Comparison of ENCODE assay signal across 8 cellular contexts in the genomic region with DNA sequence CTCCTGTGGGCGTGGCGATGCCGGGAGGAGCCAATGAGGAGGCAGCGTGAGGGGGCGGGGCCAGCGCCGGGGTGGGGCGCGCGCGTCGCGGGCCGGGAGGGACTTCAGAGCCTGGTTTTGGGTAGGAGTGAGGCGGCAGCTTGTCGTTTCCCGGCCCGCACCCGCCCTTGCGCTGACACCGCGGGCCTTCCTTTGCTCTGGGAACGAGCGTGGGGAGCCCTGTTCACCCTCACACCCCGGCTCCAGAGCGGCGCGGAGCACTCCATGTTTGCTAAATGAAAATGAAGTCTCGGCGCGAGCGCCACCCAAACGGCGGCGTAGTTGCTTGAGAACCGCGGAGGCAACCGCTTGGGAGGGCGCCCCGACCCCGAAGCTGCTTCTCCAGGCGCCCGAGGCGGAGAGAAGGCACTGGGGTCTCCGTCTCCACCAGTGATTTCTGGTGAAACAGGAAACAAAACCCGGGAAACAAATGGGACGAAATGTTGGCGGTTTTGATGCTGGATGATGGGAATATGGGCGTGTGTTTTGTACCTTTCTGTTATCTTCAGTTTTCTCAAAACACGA. TPM values are rescaled to one million over a fixed set of nuclear protein-coding genes. Genes with fewer than 3 reads are reported as not detected.
DNase-seq lines count a peak whose midpoint lies in the region; ATAC-seq and TF ChIP-seq lines count a peak whose summit lies in the region.

No MANE protein-coding gene starts in this region.

- no peak for TF ChIP-seq CTCF in activated B cell treated with CpG ODN at 0.5 μM for 24 hours (IDR thresholded peaks at IDR 0.05)
- no peak for TF ChIP-seq CTCF in glutamatergic neuron (IDR thresholded peaks at IDR 0.05; ENCODE audit: partially characterized antibody, unreplicated experiment)
- TF ChIP-seq CTCF in omental fat pad (IDR thresholded peaks at IDR 0.05): no peak

- peak; percentile 13 for ATAC-seq in GM18867 (IDR thresholded peaks at IDR 0.05; ENCODE audit: unreplicated experiment)
- ATAC-seq in HG02870 (IDR thresholded peaks at IDR 0.05; ENCODE audit: unreplicated experiment): peak; percentile 14
- peak; percentile 12 for ATAC-seq in activated B cell treated with CpG ODN at 0.5 μM for 24 hours (ENCODE audit: low read depth)
- ATAC-seq in omental fat pad (ENCODE audit: low FRiP score): no peak

- H3K4me1 Mint-ChIP-seq in activated B cell treated with CpG ODN at 0.5 μM for 24 hours (peaks cover 44% of the 10 kb centered on the region), glutamatergic neuron (ENCODE audit: low read depth, unreplicated experiment) (peaks cover 7% of the 10 kb centered on the region)

- H3K36me3 Mint-ChIP-seq in activated B cell treated with CpG ODN at 0.5 μM for 24 hours (ENCODE audit: low read depth) (peaks cover 27% of the 10 kb centered on the region), glutamatergic neuron (ENCODE audit: unreplicated experiment) (no peaks in the 10 kb centered on the region)

- DNase-seq in activated B cell treated with CpG ODN at 0.5 μM for 24 hours: no peak
- peak; percentile 100 for DNase-seq in glutamatergic neuron
- DNase-seq in stimulated activated CD8-positive, alpha-beta memory T cell treated with anti-CD3 and anti-CD28 coated beads, Interleukin-15, amount 100 ng/mL, for 24 hours (ENCODE audit: low read depth): peak; percentile 99
- DNase-seq in NCI-H1436 (lab: John Stamatoyannopoulos, UW): no peak
- no peak for DNase-seq in stimulated activated CD4-positive, alpha-beta T cell treated with anti-CD3 and anti-CD28 coated beads, Interleukin-15, amount 100 ng/mL, for 24 hours
- no peak for DNase-seq in omental fat pad (ENCODE audit: low spot score)

- H3K27ac Mint-ChIP-seq in activated B cell treated with CpG ODN at 0.5 μM for 24 hours (peak overlapping the region; percentile 90), glutamatergic neuron (ENCODE audit: unreplicated experiment) (peak overlapping the region; percentile 82)

- POLR2A ChIA-PET in activated B cell treated with CpG ODN at 0.5 μM for 24 hours (lab: Charles Lee): interaction anchor here (0.5 to 6.5 kb wide), 23 partner anchors 9 to 799 kb away, joined by 3 to 132 read pairs (median 9); a partner anchor contains a TSS

- no peaks in the 10 kb centered on the region for H3K27me3 Mint-ChIP-seq in activated B cell treated with CpG ODN at 0.5 μM for 24 hours
- peaks cover 8% of the 10 kb centered on the region for H3K27me3 Mint-ChIP-seq in glutamatergic neuron (ENCODE audit: unreplicated experiment)

- H3K4me3 Mint-ChIP-seq in activated B cell treated with CpG ODN at 0.5 μM for 24 hours (peak overlapping the region; percentile 95), glutamatergic neuron (ENCODE audit: unreplicated experiment) (peak overlapping the region; percentile 93)

- CTCF ChIA-PET in activated B cell treated with CpG ODN at 0.5 μM for 24 hours (lab: Charles Lee): interaction anchor here (1.0 to 6.9 kb wide), 5 partner anchors 25 to 350 kb away, joined by 4 to 77 read pairs (median 11); a partner anchor contains a TSS

- intact Hi-C loops in activated B cell treated with CpG ODN at 0.5 μM for 24 hours (cut with micrococcal nuclease): loop anchor here (1.0 to 10.0 kb wide), 11 partner anchors 25 to 494 kb away; a partner anchor contains a TSS

- H3K9me3 Mint-ChIP-seq in activated B cell treated with CpG ODN at 0.5 μM for 24 hours (no peaks in the 10 kb centered on the region), glutamatergic neuron (ENCODE audit: unreplicated experiment) (peaks cover 7% of the 10 kb centered on the region)

RNA-seq across cellular contexts. Expression of a gene that starts 0.5 kb away (rescaled TPM):
- 31.8 and 41.3 TPM in 2 replicates for total RNA-seq in activated B cell treated with CpG ODN at 0.5 μM for 24 hours
- total RNA-seq in glutamatergic neuron (ENCODE audit: unreplicated experiment): 14.0 TPM
- total RNA-seq in omental fat pad: 10 to 100 TPM; 25.4 to 62.1 (median 33.8) TPM

RNA-seq across cellular contexts. Expression of a gene that starts 25.2 kb away (rescaled TPM):
- total RNA-seq in activated B cell treated with CpG ODN at 0.5 μM for 24 hours (26.7 and 31.8 TPM in 2 replicates), glutamatergic neuron (ENCODE audit: unreplicated experiment) (14.3 TPM), omental fat pad (10 to 100 TPM; 12.2 to 20.5 (median 16.5) TPM)

Comparison
In these comparisons a context has a peak if more than half of its experiments do, and no peak if none do; other contexts are left out.
1. DNase-seq: peak in glutamatergic neuron (single experiment) and stimulated activated CD8-positive, alpha-beta memory T cell treated with anti-CD3 and anti-CD28 coated beads, Interleukin-15, amount 100 ng/mL, for 24 hours (single experiment); none in activated B cell treated with CpG ODN at 0.5 μM for 24 hours (single experiment), NCI-H1436 (single experiment), stimulated activated CD4-positive, alpha-beta T cell treated with anti-CD3 and anti-CD28 coated beads, Interleukin-15, amount 100 ng/mL, for 24 hours (single experiment) and omental fat pad (single experiment).